ENCODE assay signal across 8 cellular contexts in genomic region chr17:13031718-13032350, GRCh38. TPM values are rescaled to one million over a fixed set of nuclear protein-coding genes. Genes with fewer than 3 reads are reported as not detected.
DNase-seq lines count a peak whose midpoint lies in the region; ATAC-seq, FAIRE-seq and TF ChIP-seq lines count a peak whose summit lies in the region.

No MANE protein-coding gene starts in this region.

- H3K27ac Mint-ChIP-seq in activated B cell treated with CpG ODN at 0.5 μM for 24 hours: no peak overlapping the region
- H3K27ac Mint-ChIP-seq in effector memory CD8-positive, alpha-beta T cell: no peak overlapping the region

- H3K4me3 Mint-ChIP-seq in activated B cell treated with CpG ODN at 0.5 μM for 24 hours: no peak overlapping the region
- peak overlapping the region in 1 of 2 donors; percentile 26 for H3K4me3 Mint-ChIP-seq in effector memory CD8-positive, alpha-beta T cell

- intact Hi-C loops in activated B cell treated with CpG ODN at 0.5 μM for 24 hours (cut with micrococcal nuclease) (loop anchor here (1.0 to 5.0 kb wide), 3 partner anchors 14 to 852 kb away; partner anchors contain the start of gene ELAC2), mucosa of descending colon (cut with DNase I, micrococcal nuclease) (no loop called here)

- H3K36me3 ChIP-seq in mucosa of descending colon (ENCODE audit: low read depth): no peaks in the 10 kb centered on the region
- H3K36me3 ChIP-seq in thoracic aorta: no peaks in the 10 kb centered on the region

- H3K4me1 Mint-ChIP-seq in activated B cell treated with CpG ODN at 0.5 μM for 24 hours: peaks cover 3% of the 10 kb centered on the region
- H3K4me1 Mint-ChIP-seq in effector memory CD8-positive, alpha-beta T cell (ENCODE audit: low read depth in 2 of 2): peaks cover 0 to 2% of the 10 kb centered on the region in 2 donors

- H3K27ac ChIP-seq in thoracic aorta: no peak overlapping the region

- FAIRE-seq in G401.6 (lab: Jason Lieb, UNC): peak; percentile 49

- H3K4me1 ChIP-seq in mucosa of descending colon (ENCODE audit: low read depth): no peaks in the 10 kb centered on the region
- no peaks in the 10 kb centered on the region for H3K4me1 ChIP-seq in thoracic aorta (ENCODE audit: control insufficient read depth in 1 of 2, low read depth in 2 of 2)

- TF ChIP-seq CTCF in activated B cell treated with CpG ODN at 0.5 μM for 24 hours (IDR thresholded peaks at IDR 0.05): peak; percentile 54
- TF ChIP-seq CTCF in mucosa of descending colon (IDR thresholded peaks at IDR 0.05): peak; percentile 44
- TF ChIP-seq CTCF in thoracic aorta (IDR thresholded peaks at IDR 0.05): peak; percentile 67

- DNase-seq in Kasumi-1 (lab: John Stamatoyannopoulos, UW): peak; percentile 4 to 5
- no peak for DNase-seq in activated B cell treated with CpG ODN at 0.5 μM for 24 hours
- DNase-seq in effector memory CD8-positive, alpha-beta T cell: peak; percentile 26 to 39 (median 33)
- peak in 1 of 3 donors; percentile 64 for DNase-seq in mucosa of descending colon
- DNase-seq in thoracic aorta (ENCODE audit: low spot score): no peak
- no peak for DNase-seq in KG1 (lab: John Stamatoyannopoulos, UW)

- POLR2A ChIA-PET in activated B cell treated with CpG ODN at 0.5 μM for 24 hours (lab: Charles Lee): interaction anchor here (0.7 to 1.9 kb wide), 2 partner anchors 8 to 14 kb away, joined by 7 to 8 read pairs; partner anchors contain the start of gene ELAC2

- peaks cover 5% of the 10 kb centered on the region for H3K9me3 ChIP-seq in mucosa of descending colon
- peaks cover 5% of the 10 kb centered on the region for H3K9me3 ChIP-seq in thoracic aorta

- peaks cover 4% of the 10 kb centered on the region for H3K27me3 Mint-ChIP-seq in activated B cell treated with CpG ODN at 0.5 μM for 24 hours
- peaks cover 11 to 28% of the 10 kb centered on the region in 2 donors for H3K27me3 Mint-ChIP-seq in effector memory CD8-positive, alpha-beta T cell

- peaks cover 9% of the 10 kb centered on the region for H3K9me3 Mint-ChIP-seq in activated B cell treated with CpG ODN at 0.5 μM for 24 hours
- peaks cover 0 to 9% of the 10 kb centered on the region in 2 donors for H3K9me3 Mint-ChIP-seq in effector memory CD8-positive, alpha-beta T cell

- H3K27me3 ChIP-seq in thoracic aorta (replicated peaks; ENCODE audit: insufficient read depth): no peaks in the 10 kb centered on the region

- CTCF ChIA-PET in activated B cell treated with CpG ODN at 0.5 μM for 24 hours (lab: Charles Lee): interaction anchor here (0.7 to 6.0 kb wide), 7 partner anchors 9 to 1010 kb away, joined by 3 to 107 read pairs (median 4); partner anchors contain the start of gene ELAC2

- H3K4me3 ChIP-seq in mucosa of descending colon (no peak overlapping the region), thoracic aorta (no peak overlapping the region)

- no peaks in the 10 kb centered on the region for H3K36me3 Mint-ChIP-seq in activated B cell treated with CpG ODN at 0.5 μM for 24 hours (ENCODE audit: low read depth)
- peaks cover 9% of the 10 kb centered on the region for H3K36me3 Mint-ChIP-seq in effector memory CD8-positive, alpha-beta T cell (ENCODE audit: insufficient read depth)

- ATAC-seq in GM21447 (IDR thresholded peaks at IDR 0.05; ENCODE audit: unreplicated experiment) (peak; percentile 87), activated B cell treated with CpG ODN at 0.5 μM for 24 hours (ENCODE audit: low read depth) (peak; percentile 84), mucosa of descending colon (peak; percentile 85), thoracic aorta (ENCODE audit: insufficient number of reproducible peaks, low FRiP score, low read depth) (no peak)
- ATAC-seq in effector memory CD8-positive, alpha-beta T cell (replicated peaks): peak; percentile 63

RNA-seq across cellular contexts. Expression of gene ELAC2, which starts 14.0 kb away (rescaled TPM):
- total RNA-seq in activated B cell treated with CpG ODN at 0.5 μM for 24 hours (90.3 and 90.6 TPM in 2 replicates), mucosa of descending colon (10 to 100 TPM; 46.7 to 47.1 (median 46.9) TPM), thoracic aorta (10 to 100 TPM; 50.2 to 81.3 TPM)

Comparison
In these comparisons a context has a peak if more than half of its experiments do, and no peak if none do; other contexts are left out.
1. DNase-seq: peak in Kasumi-1 (2 of 2) and effector memory CD8-positive, alpha-beta T cell (3 of 3); none in activated B cell treated with CpG ODN at 0.5 μM for 24 hours (single experiment), thoracic aorta (single experiment) and KG1 (single experiment).
2. Peak in every context shown above with its lines, with median percentiles within 50 percentile points of each other: CTCF ChIP-seq.